1 cellular context compared by ENCODE assay signal in the genomic region with DNA sequence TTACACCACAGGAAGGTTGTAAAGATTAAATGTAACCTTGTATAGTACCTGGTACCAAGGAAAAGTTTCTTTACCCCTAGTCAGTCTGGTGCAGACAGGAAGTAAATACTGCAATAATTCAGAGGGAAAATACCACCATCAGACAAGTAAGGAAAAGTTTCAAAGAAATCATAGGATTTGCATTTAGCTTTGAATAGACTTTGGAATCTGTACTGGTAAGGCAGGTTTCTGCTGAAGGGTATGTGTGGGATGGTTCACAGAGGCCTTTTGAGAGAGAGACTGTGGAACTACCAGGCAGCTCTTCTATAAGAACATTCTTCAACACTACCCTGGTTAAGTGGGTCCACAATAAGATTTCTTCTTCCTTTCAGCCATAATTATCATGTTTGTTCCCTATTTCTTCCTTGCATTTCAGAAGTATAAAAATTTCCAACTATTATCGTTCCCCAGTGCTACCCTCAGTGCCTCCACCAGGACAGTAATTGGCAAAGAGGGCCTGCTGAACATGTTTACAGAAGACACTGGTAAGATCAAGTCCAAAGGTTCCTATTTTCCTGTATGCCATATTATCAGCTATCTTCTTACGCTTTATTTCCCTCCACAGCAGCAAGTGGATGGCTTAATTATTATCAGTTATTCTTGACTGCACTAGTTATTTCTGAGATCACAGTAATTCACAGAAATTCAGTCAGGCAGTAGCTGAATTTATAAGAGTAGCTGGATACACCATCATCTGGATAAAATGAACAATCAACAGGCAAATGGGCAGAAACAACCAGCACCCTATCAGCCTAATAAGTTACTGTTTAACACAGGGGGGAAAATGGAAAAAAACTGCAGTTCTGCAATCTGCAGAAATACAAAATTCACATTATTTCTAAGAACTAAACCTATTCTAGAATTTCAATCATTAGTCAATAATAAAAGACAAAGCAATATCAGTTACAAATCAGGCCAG.
A peak's percentile ranks its signal among the peaks of the same experiment; 100 is the strongest.
TF ChIP-seq lines count a peak whose summit lies in the region.

No MANE protein-coding gene starts in this region.

TF ChIP-seq in HepG2, 621 proteins besides CTCF, POLR2A, EP300 and RAD21 (continued from another document and continues in another):
- no peak for TF ChIP-seq HNRNPL (IDR thresholded peaks at IDR 0.05; ENCODE audit: low read depth, low read length)
- TF ChIP-seq ZNF83 (CRISPR knock-in tag; IDR thresholded peaks at IDR 0.05; ENCODE audit: borderline replicate concordance) = no peak
- TF ChIP-seq ZNF562 (CRISPR knock-in tag; IDR thresholded peaks at IDR 0.05; ENCODE audit: borderline replicate concordance) = no peak
- no peak for TF ChIP-seq CBX1 (IDR thresholded peaks at IDR 0.05; ENCODE audit: low read depth)
- TF ChIP-seq, protein P1, sequence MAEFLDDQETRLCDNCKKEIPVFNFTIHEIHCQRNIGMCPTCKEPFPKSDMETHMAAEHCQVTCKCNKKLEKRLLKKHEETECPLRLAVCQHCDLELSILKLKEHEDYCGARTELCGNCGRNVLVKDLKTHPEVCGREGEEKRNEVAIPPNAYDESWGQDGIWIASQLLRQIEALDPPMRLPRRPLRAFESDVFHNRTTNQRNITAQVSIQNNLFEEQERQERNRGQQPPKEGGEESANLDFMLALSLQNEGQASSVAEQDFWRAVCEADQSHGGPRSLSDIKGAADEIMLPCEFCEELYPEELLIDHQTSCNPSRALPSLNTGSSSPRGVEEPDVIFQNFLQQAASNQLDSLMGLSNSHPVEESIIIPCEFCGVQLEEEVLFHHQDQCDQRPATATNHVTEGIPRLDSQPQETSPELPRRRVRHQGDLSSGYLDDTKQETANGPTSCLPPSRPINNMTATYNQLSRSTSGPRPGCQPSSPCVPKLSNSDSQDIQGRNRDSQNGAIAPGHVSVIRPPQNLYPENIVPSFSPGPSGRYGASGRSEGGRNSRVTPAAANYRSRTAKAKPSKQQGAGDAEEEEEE (CRISPR knock-in tag; IDR thresholded peaks at IDR 0.05; ENCODE audit: borderline replicate concordance) = no peak
- TF ChIP-seq, protein P2, sequence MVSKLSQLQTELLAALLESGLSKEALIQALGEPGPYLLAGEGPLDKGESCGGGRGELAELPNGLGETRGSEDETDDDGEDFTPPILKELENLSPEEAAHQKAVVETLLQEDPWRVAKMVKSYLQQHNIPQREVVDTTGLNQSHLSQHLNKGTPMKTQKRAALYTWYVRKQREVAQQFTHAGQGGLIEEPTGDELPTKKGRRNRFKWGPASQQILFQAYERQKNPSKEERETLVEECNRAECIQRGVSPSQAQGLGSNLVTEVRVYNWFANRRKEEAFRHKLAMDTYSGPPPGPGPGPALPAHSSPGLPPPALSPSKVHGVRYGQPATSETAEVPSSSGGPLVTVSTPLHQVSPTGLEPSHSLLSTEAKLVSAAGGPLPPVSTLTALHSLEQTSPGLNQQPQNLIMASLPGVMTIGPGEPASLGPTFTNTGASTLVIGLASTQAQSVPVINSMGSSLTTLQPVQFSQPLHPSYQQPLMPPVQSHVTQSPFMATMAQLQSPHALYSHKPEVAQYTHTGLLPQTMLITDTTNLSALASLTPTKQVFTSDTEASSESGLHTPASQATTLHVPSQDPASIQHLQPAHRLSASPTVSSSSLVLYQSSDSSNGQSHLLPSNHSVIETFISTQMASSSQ (IDR thresholded peaks at IDR 0.05; ENCODE audit: low read depth) = no peak; the same call in 1 of the 2 replicates
- TF ChIP-seq, protein P2 (CRISPR knock-in tag; IDR thresholded peaks at IDR 0.05; ENCODE audit: borderline replicate concordance) = peak; percentile 71; the same call in 1 of the 2 replicates
- TF ChIP-seq NR2F6 (IDR thresholded peaks at IDR 0.05) = no peak
- TF ChIP-seq NR2F6 (CRISPR knock-in tag; IDR thresholded peaks at IDR 0.05) = no peak
- TF ChIP-seq HNF4A (CRISPR knock-in tag; IDR thresholded peaks at IDR 0.05) = peak; percentile 77
- no peak for TF ChIP-seq KDM1A (CRISPR knock-in tag; IDR thresholded peaks at IDR 0.05)
- TF ChIP-seq ZNF788 (CRISPR knock-in tag; IDR thresholded peaks at IDR 0.05; ENCODE audit: borderline replicate concordance) = no peak
- no peak for TF ChIP-seq ZNF30 (CRISPR knock-in tag; IDR thresholded peaks at IDR 0.05)
- no peak for TF ChIP-seq IRX3 (CRISPR knock-in tag; IDR thresholded peaks at IDR 0.05; ENCODE audit: borderline replicate concordance, low read depth)
- no peak for TF ChIP-seq RFXANK (CRISPR knock-in tag; IDR thresholded peaks at IDR 0.05)
- no peak for TF ChIP-seq TGIF2 (CRISPR knock-in tag; IDR thresholded peaks at IDR 0.05)
- no peak for TF ChIP-seq KDM2A (CRISPR knock-in tag; IDR thresholded peaks at IDR 0.05; ENCODE audit: borderline replicate concordance, low read depth)
- TF ChIP-seq CHD4 (IDR thresholded peaks at IDR 0.05; ENCODE audit: borderline replicate concordance, low read length) = no peak; the same call in 1 of the 2 replicates
- 0 out of 2 replicates have a peak, but pooled peaks have one; percentile 34 for TF ChIP-seq HNF1B (CRISPR knock-in tag; IDR thresholded peaks at IDR 0.05)
- TF ChIP-seq RXRB (CRISPR knock-in tag; IDR thresholded peaks at IDR 0.05; ENCODE audit: borderline replicate concordance) = peak; percentile 7; the same call in 1 of the 2 replicates
- no peak for TF ChIP-seq SOX6 (IDR thresholded peaks at IDR 0.05)
- TF ChIP-seq SOX6 (CRISPR knock-in tag; IDR thresholded peaks at IDR 0.05) = no peak
- TF ChIP-seq PAXIP1 (CRISPR knock-in tag; conservative IDR thresholded peaks at IDR 0.05) = peak; percentile 86
- TF ChIP-seq, protein P3, sequence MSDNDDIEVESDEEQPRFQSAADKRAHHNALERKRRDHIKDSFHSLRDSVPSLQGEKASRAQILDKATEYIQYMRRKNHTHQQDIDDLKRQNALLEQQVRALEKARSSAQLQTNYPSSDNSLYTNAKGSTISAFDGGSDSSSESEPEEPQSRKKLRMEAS (IDR thresholded peaks at IDR 0.05) = no peak
- TF ChIP-seq ZNF207 (IDR thresholded peaks at IDR 0.05; ENCODE audit: borderline replicate concordance) = no peak
- TF ChIP-seq NFIC (IDR thresholded peaks at IDR 0.05; ENCODE audit: low read length) = peak; percentile 57; the same call in 1 of the 2 replicates
- TF ChIP-seq BRCA1 (CRISPR knock-in tag; IDR thresholded peaks at IDR 0.05) = no peak
- TF ChIP-seq TERF1 (CRISPR knock-in tag; IDR thresholded peaks at IDR 0.05) = no peak
- TF ChIP-seq NCOA2 (CRISPR knock-in tag; IDR thresholded peaks at IDR 0.05) = peak; percentile 31; the same call in 1 of the 2 replicates
- TF ChIP-seq RFX3 (CRISPR knock-in tag; IDR thresholded peaks at IDR 0.05) = no peak
- peak; percentile 50 for TF ChIP-seq ELF3 (CRISPR knock-in tag; IDR thresholded peaks at IDR 0.05)
- 0 out of 2 replicates have a peak, but pooled peaks have one; percentile 8 for TF ChIP-seq HOMEZ (CRISPR knock-in tag; IDR thresholded peaks at IDR 0.05; ENCODE audit: low read depth)
- peak; percentile 52; the same call in 1 of the 2 replicates for TF ChIP-seq FOXJ3 (CRISPR knock-in tag; IDR thresholded peaks at IDR 0.05; ENCODE audit: borderline replicate concordance)
- peak; percentile 70 for TF ChIP-seq NCOR1 (IDR thresholded peaks at IDR 0.05; ENCODE audit: borderline replicate concordance, low read length)
- TF ChIP-seq GATA4 (IDR thresholded peaks at IDR 0.05; ENCODE audit: borderline replicate concordance, low read depth) = no peak
- no peak for TF ChIP-seq SRSF1 (optimal IDR thresholded peaks at IDR 0.05; ENCODE audit: low read depth, low read length)
- no peak for TF ChIP-seq NFATC3 (CRISPR knock-in tag; IDR thresholded peaks at IDR 0.05)
- TF ChIP-seq TFAP4 (IDR thresholded peaks at IDR 0.05; ENCODE audit: borderline replicate concordance, low read depth) = no peak
- no peak for TF ChIP-seq ZNF12 (CRISPR knock-in tag; IDR thresholded peaks at IDR 0.05)
- no peak for TF ChIP-seq NFYB (CRISPR knock-in tag; IDR thresholded peaks at IDR 0.05)
- no peak for TF ChIP-seq ZNF326 (CRISPR knock-in tag; IDR thresholded peaks at IDR 0.05; ENCODE audit: borderline replicate concordance)
- TF ChIP-seq MIXL1 (CRISPR knock-in tag; IDR thresholded peaks at IDR 0.05) = peak; percentile 23; the same call in 1 of the 2 replicates
- no peak for TF ChIP-seq ATRX (CRISPR knock-in tag; IDR thresholded peaks at IDR 0.05; ENCODE audit: borderline replicate concordance)
- TF ChIP-seq NR3C1 (CRISPR knock-in tag; IDR thresholded peaks at IDR 0.05) = no peak
- TF ChIP-seq FOXA1 (IDR thresholded peaks at IDR 0.05) = no peak
- TF ChIP-seq FOXA1 (CRISPR knock-in tag; IDR thresholded peaks at IDR 0.05) = peak; percentile 74
- no peak for TF ChIP-seq ZNF260 (CRISPR knock-in tag; IDR thresholded peaks at IDR 0.05; ENCODE audit: borderline replicate concordance, low read depth)
- TF ChIP-seq ZKSCAN5 (CRISPR knock-in tag; IDR thresholded peaks at IDR 0.05) = no peak
- TF ChIP-seq ZNF496 (CRISPR knock-in tag; IDR thresholded peaks at IDR 0.05; ENCODE audit: insufficient replicate concordance) = no peak
- TF ChIP-seq BATF2 (CRISPR knock-in tag; IDR thresholded peaks at IDR 0.05) = no peak
